Comparison of ENCODE assay signal across 7 cellular contexts in genomic region chr18:38262666-38263065, GRCh38.
"Had no signal": no experiment of that assay in that cellular context is flagged by ENCODE, and none has a peak within 500 bp of the region (broad histone marks: within the 10 kb centered on the region; RNA-seq: fewer than 3 reads in every experiment).

No MANE protein-coding gene starts in this region.

- DNase-seq: GM23248, GOT3, H7, HFFc6 had no signal

- H3K27ac Mint-ChIP-seq: HFFc6, IgD-negative memory B cell had no signal

- H3K4me3 Mint-ChIP-seq: HFFc6, IgD-negative memory B cell had no signal

- ATAC-seq: HCT116, HepG2 had no signal

- H3K27me3 Mint-ChIP-seq: IgD-negative memory B cell had no signal

- H3K4me1 Mint-ChIP-seq: IgD-negative memory B cell had no signal
